Comparison of ENCODE assay signal across 18 cellular contexts in the genomic region with DNA sequence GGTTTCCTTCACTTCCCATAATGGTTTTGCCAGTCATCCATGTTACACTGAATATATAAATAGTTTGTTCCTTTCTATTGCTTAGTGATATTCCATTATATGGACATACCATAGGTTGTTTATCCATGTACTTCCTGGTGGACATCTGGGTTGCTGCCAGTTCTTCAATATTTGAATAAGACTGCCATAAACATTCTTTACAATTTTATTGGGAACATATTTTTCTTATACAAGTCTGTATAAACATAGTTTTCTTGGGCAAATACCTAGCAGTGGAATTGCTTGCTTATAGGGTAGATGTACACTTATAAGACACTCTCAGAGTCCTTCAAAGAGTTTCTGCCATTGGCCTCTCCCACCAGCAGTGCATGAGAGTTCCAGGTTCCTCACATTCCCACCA.
DNase-seq lines count a peak whose midpoint lies in the region; ATAC-seq, FAIRE-seq and TF ChIP-seq lines count a peak whose summit lies in the region.
"Had no signal": no experiment of that assay in that cellular context is flagged by ENCODE, and none has a peak within 500 bp of the region (broad histone marks: within the 10 kb centered on the region; RNA-seq: fewer than 3 reads in every experiment).

No MANE protein-coding gene starts in this region.

- H3K9me2 ChIP-seq in SK-N-SH (no peaks in the 10 kb centered on the region), hepatocyte (replicated peaks; ENCODE audit: insufficient read depth) (no peaks in the 10 kb centered on the region)

- in situ Hi-C loops in transverse colon (cut with MboI; ENCODE audit: low pct_ligation_motif_present in 1 of 4, low pct_unique_long_range_greater_than_20kb in 1 of 4, low sequenced_read_pairs in 3 of 4), result no loop called here

- H3K27ac Mint-ChIP-seq in stimulated activated naive B cell treated with anti-CD40 and anti-IgM and Interleukin-4, amounts not matched to agents 10 μg/mL and 1 μg/mL and 100 μg/mL, for 72 hours, result no peak overlapping the region
- H3K27ac Mint-ChIP-seq: CD4-positive, CD25-positive, alpha-beta regulatory T cell; GM23338 had no signal

- intact Hi-C loops in transverse colon (cut with DNase I; ENCODE audit: low total_unique reads), result no loop called here

- TF ChIP-seq RAD21 in SK-N-SH (IDR thresholded peaks at IDR 0.05; ENCODE audit: low read length), result no peak

- no peaks in the 10 kb centered on the region for H3K27me3 ChIP-seq in SK-N-SH (ENCODE audit: insufficient read depth)
- no peaks in the 10 kb centered on the region for H3K27me3 ChIP-seq in transverse colon
- H3K27me3 ChIP-seq in hepatocyte, result no peaks in the 10 kb centered on the region
- H3K27me3 ChIP-seq: BLaER1 had no signal

- peaks cover 31 to 40% of the 10 kb centered on the region in 2 donors for H3K27me3 Mint-ChIP-seq in stimulated activated naive B cell treated with anti-CD40 and anti-IgM and Interleukin-4, amounts not matched to agents 10 μg/mL and 1 μg/mL and 100 μg/mL, for 72 hours

- H3K9me3 Mint-ChIP-seq in stimulated activated naive B cell treated with anti-CD40 and anti-IgM and Interleukin-4, amounts not matched to agents 10 μg/mL and 1 μg/mL and 100 μg/mL, for 72 hours, result no peaks in the 10 kb centered on the region
- H3K9me3 Mint-ChIP-seq: GM23338 had no signal

- H3K36me3 ChIP-seq in SK-N-SH (replicated peaks in 1 of 2; ENCODE audit: control insufficient read depth in 1 of 2, insufficient read depth in 2 of 2, low read length in 1 of 2) (no peaks in the 10 kb centered on the region), transverse colon (no peaks in the 10 kb centered on the region), hepatocyte (replicated peaks; ENCODE audit: insufficient read depth, low read depth) (no peaks in the 10 kb centered on the region)
- H3K36me3 ChIP-seq: BLaER1 had no signal

- no peaks in the 10 kb centered on the region for H3K36me3 Mint-ChIP-seq in stimulated activated naive B cell treated with anti-CD40 and anti-IgM and Interleukin-4, amounts not matched to agents 10 μg/mL and 1 μg/mL and 100 μg/mL, for 72 hours
- H3K36me3 Mint-ChIP-seq: CD4-positive, CD25-positive, alpha-beta regulatory T cell had no signal

- H3K4me1 ChIP-seq in SK-N-SH (ENCODE audit: control insufficient read depth in 1 of 2, insufficient read depth in 2 of 2, low read depth in 1 of 2, low read length in 1 of 2), result peaks cover 0 to 8% of the 10 kb centered on the region in 2 experiments; a peak in 2 of 4 replicates
- H3K4me1 ChIP-seq in transverse colon, result peaks cover 0 to 23% (median 6%) of the 10 kb centered on the region in 4 donors
- peaks cover 26% of the 10 kb centered on the region for H3K4me1 ChIP-seq in hepatocyte (ENCODE audit: insufficient read depth)

- no peak overlapping the region for H3K4me2 ChIP-seq in SK-N-SH
- H3K4me2 ChIP-seq in hepatocyte, result no peak overlapping the region
- H3K4me2 ChIP-seq: BLaER1, GM23338 had no signal

- H3K4me3 ChIP-seq in SK-N-SH (ENCODE audit: low read depth in 2 of 2, low read length in 1 of 2) (no peak overlapping the region), transverse colon (no peak overlapping the region), hepatocyte (no peak overlapping the region)
- H3K4me3 ChIP-seq: BLaER1, GM23338 had no signal

- TF ChIP-seq CTCF in SK-N-SH (IDR thresholded peaks at IDR 0.05) (no peak), transverse colon (IDR thresholded peaks at IDR 0.05) (no peak), hepatocyte (IDR thresholded peaks at IDR 0.05; ENCODE audit: poor library complexity) (no peak)

- H4K20me1 ChIP-seq in SK-N-SH (ENCODE audit: insufficient read depth), result no peaks in the 10 kb centered on the region
- no peaks in the 10 kb centered on the region for H4K20me1 ChIP-seq in hepatocyte (ENCODE audit: insufficient read depth, poor library complexity, severe bottlenecking)
- H4K20me1 ChIP-seq: BLaER1 had no signal

- DNase-seq in SK-N-SH, result no peak
- DNase-seq in transverse colon, result no peak
- no peak for DNase-seq in stimulated activated naive B cell treated with anti-CD40 and anti-IgM and Interleukin-4, amounts not matched to agents 10 μg/mL and 1 μg/mL and 100 μg/mL, for 72 hours
- no peak for DNase-seq in NCI-H510A treated with DMSO at 0.1 percent for 48 hours (lab: John Stamatoyannopoulos, UW)
- no peak for DNase-seq in hepatocyte (ENCODE audit: low spot score)
- DNase-seq: 8988T; AML-193; CD4-positive, CD25-positive, alpha-beta regulatory T cell; DMS53; GF-D8; H7 had no signal

- H2AFZ ChIP-seq in SK-N-SH (ENCODE audit: low read depth) (no peak overlapping the region), hepatocyte (no peak overlapping the region)
- H2AFZ ChIP-seq: GM23338 had no signal

- TF ChIP-seq POLR2A in transverse colon (IDR thresholded peaks at IDR 0.05), result no peak

- no peak overlapping the region for H3K9ac ChIP-seq in SK-N-SH
- H3K9ac ChIP-seq: BLaER1 had no signal

- POLR2A ChIA-PET in SK-N-SH (lab: Yijun Ruan, JAX), result no interaction called here

- no peak for ATAC-seq in SK-N-SH treated with all-trans-retinoic acid at 6 μM for 48 hours
- ATAC-seq in stimulated activated naive B cell treated with anti-CD40 and anti-IgM and Interleukin-4, amounts not matched to agents 10 μg/mL and 1 μg/mL and 100 μg/mL, for 72 hours (replicated peaks), result no peak
- ATAC-seq: GM23338, HepG2 had no signal

- CTCF ChIA-PET in SK-N-SH (lab: Yijun Ruan, JAX), result no interaction called here

- FAIRE-seq in colon (lab: Jason Lieb, UNC) (peak; percentile 45), islet of Langerhans (lab: Jason Lieb, UNC) (peak; percentile 9)
- FAIRE-seq: HepG2, HTR-8/SVneo had no signal

- H3K27ac ChIP-seq in SK-N-SH (ENCODE audit: low read depth in 2 of 2, low read length in 1 of 2), result no peak overlapping the region
- peak overlapping the region in 3 of 4 donors; percentile 49 to 74 (median 59) for H3K27ac ChIP-seq in transverse colon
- H3K27ac ChIP-seq in hepatocyte, result no peak overlapping the region
- H3K27ac ChIP-seq: BLaER1 had no signal

- peaks cover 7 to 17% of the 10 kb centered on the region in 2 donors for H3K4me1 Mint-ChIP-seq in stimulated activated naive B cell treated with anti-CD40 and anti-IgM and Interleukin-4, amounts not matched to agents 10 μg/mL and 1 μg/mL and 100 μg/mL, for 72 hours
- H3K4me1 Mint-ChIP-seq: CD4-positive, CD25-positive, alpha-beta regulatory T cell had no signal

- no peak overlapping the region for H3K4me3 Mint-ChIP-seq in stimulated activated naive B cell treated with anti-CD40 and anti-IgM and Interleukin-4, amounts not matched to agents 10 μg/mL and 1 μg/mL and 100 μg/mL, for 72 hours
- H3K4me3 Mint-ChIP-seq: CD4-positive, CD25-positive, alpha-beta regulatory T cell; GM23338 had no signal

- H3K9me3 ChIP-seq in SK-N-SH (no peaks in the 10 kb centered on the region), transverse colon (peaks cover 0 to 3% of the 10 kb centered on the region in 2 donors), hepatocyte (ENCODE audit: low read depth) (no peaks in the 10 kb centered on the region)
- H3K9me3 ChIP-seq: BLaER1 had no signal

- no peaks in the 10 kb centered on the region for H3F3A ChIP-seq in SK-N-SH (replicated peaks; ENCODE audit: insufficient read depth)

- no peak for TF ChIP-seq EP300 in SK-N-SH (IDR thresholded peaks at IDR 0.05; ENCODE audit: borderline replicate concordance in 1 of 2, low read depth in 1 of 2, low read length in 1 of 2)
- TF ChIP-seq EP300 in transverse colon (IDR thresholded peaks at IDR 0.05; ENCODE audit: low read depth), result no peak

- H3K79me2 ChIP-seq in SK-N-SH (ENCODE audit: insufficient read depth) (no peaks in the 10 kb centered on the region), hepatocyte (no peaks in the 10 kb centered on the region)

TF ChIP-seq in SK-N-SH treated with all-trans-retinoic acid at 6 μM for 48 hours, 23 proteins besides CTCF, POLR2A, EP300 and RAD21:
- TF ChIP-seq ISL1 (CRISPR knock-in tag; IDR thresholded peaks at IDR 0.05), result no peak
- TF ChIP-seq ZNF8 (CRISPR knock-in tag; IDR thresholded peaks at IDR 0.05), result peak; percentile 91
TF ChIP-seq in SK-N-SH treated with all-trans-retinoic acid at 6 μM for 48 hours: peak in this region for 1.

TF ChIP-seq in SK-N-SH, 30 proteins besides CTCF, POLR2A, EP300 and RAD21:
- TF ChIP-seq SIN3A (IDR thresholded peaks at IDR 0.05; ENCODE audit: borderline replicate concordance, low read depth, low read length), result no peak
- no peak for TF ChIP-seq YY1 (IDR thresholded peaks at IDR 0.05; ENCODE audit: low read depth)

Comparison
In these comparisons a context has a peak if more than half of its experiments do, and no peak if none do; other contexts are left out.
1. H3K27ac ChIP-seq: peak in transverse colon (3 of 4); none in SK-N-SH (0 of 2) and hepatocyte (single experiment).